ENCODE assay signal across 2 cellular contexts in the genomic region with DNA sequence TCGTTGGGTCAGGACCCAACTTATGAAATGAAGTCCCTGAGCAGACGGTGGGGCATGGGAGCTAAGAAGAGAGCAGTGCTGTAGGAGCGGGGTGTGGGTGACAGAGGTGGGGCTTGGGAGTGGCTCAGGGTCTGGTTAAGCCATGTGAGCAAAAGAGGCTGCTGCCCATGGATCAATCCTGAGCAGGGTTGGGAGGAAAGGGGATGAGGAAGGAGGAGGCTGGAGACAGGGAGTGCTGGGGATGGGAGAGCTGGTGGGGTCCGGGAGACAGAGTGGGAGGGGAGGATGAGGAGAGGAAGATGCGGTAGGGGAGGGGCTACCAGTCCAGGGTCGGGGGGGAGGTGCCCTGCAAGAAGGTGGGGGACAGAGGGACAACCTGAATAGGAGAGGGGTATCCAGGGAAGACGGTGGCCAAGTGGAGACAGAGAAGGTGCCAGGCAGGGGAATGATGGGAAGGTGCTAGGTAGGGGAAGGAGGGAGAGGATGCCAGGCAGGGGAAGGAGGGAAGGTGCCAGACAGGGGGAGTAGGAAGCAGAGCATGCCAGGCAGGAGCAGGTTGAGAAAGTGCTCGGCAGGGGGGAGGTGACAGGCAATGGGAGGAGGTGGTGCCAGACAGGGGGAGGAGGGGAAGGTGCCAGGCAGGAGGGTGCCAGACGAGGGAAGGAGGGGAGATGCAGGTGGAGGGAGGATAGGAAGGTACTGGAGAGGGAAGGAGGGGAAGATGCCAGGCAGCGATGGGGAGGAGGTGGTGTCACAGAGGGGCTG.
TF ChIP-seq lines count a peak whose summit lies in the region.

No MANE protein-coding gene starts in this region.

TF ChIP-seq in SK-N-SH, 30 proteins besides CTCF, POLR2A, EP300 and RAD21 (continued from another document):
- TF ChIP-seq, protein P1, sequence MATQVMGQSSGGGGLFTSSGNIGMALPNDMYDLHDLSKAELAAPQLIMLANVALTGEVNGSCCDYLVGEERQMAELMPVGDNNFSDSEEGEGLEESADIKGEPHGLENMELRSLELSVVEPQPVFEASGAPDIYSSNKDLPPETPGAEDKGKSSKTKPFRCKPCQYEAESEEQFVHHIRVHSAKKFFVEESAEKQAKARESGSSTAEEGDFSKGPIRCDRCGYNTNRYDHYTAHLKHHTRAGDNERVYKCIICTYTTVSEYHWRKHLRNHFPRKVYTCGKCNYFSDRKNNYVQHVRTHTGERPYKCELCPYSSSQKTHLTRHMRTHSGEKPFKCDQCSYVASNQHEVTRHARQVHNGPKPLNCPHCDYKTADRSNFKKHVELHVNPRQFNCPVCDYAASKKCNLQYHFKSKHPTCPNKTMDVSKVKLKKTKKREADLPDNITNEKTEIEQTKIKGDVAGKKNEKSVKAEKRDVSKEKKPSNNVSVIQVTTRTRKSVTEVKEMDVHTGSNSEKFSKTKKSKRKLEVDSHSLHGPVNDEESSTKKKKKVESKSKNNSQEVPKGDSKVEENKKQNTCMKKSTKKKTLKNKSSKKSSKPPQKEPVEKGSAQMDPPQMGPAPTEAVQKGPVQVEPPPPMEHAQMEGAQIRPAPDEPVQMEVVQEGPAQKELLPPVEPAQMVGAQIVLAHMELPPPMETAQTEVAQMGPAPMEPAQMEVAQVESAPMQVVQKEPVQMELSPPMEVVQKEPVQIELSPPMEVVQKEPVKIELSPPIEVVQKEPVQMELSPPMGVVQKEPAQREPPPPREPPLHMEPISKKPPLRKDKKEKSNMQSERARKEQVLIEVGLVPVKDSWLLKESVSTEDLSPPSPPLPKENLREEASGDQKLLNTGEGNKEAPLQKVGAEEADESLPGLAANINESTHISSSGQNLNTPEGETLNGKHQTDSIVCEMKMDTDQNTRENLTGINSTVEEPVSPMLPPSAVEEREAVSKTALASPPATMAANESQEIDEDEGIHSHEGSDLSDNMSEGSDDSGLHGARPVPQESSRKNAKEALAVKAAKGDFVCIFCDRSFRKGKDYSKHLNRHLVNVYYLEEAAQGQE (IDR thresholded peaks at IDR 0.05; ENCODE audit: low read depth, low read length), result no peak
- TF ChIP-seq, protein P2, sequence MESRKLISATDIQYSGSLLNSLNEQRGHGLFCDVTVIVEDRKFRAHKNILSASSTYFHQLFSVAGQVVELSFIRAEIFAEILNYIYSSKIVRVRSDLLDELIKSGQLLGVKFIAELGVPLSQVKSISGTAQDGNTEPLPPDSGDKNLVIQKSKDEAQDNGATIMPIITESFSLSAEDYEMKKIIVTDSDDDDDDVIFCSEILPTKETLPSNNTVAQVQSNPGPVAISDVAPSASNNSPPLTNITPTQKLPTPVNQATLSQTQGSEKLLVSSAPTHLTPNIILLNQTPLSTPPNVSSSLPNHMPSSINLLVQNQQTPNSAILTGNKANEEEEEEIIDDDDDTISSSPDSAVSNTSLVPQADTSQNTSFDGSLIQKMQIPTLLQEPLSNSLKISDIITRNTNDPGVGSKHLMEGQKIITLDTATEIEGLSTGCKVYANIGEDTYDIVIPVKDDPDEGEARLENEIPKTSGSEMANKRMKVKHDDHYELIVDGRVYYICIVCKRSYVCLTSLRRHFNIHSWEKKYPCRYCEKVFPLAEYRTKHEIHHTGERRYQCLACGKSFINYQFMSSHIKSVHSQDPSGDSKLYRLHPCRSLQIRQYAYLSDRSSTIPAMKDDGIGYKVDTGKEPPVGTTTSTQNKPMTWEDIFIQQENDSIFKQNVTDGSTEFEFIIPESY (IDR thresholded peaks at IDR 0.05; ENCODE audit: borderline replicate concordance, low read depth), result no peak

TF ChIP-seq in SK-N-SH treated with all-trans-retinoic acid at 6 μM for 48 hours, 23 proteins besides CTCF, POLR2A, EP300 and RAD21 (continued from another document):
- no peak for TF ChIP-seq CREB5 (CRISPR knock-in tag; IDR thresholded peaks at IDR 0.05; ENCODE audit: low read depth)
- TF ChIP-seq, protein P3, sequence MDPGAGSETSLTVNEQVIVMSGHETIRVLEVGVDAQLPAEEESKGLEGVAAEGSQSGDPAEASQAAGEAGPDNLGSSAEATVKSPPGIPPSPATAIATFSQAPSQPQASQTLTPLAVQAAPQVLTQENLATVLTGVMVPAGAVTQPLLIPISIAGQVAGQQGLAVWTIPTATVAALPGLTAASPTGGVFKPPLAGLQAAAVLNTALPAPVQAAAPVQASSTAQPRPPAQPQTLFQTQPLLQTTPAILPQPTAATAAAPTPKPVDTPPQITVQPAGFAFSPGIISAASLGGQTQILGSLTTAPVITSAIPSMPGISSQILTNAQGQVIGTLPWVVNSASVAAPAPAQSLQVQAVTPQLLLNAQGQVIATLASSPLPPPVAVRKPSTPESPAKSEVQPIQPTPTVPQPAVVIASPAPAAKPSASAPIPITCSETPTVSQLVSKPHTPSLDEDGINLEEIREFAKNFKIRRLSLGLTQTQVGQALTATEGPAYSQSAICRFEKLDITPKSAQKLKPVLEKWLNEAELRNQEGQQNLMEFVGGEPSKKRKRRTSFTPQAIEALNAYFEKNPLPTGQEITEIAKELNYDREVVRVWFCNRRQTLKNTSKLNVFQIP (CRISPR knock-in tag; IDR thresholded peaks at IDR 0.05; ENCODE audit: borderline replicate concordance, low read depth), result no peak
- no peak for TF ChIP-seq TCF4 (CRISPR knock-in tag; IDR thresholded peaks at IDR 0.05; ENCODE audit: borderline replicate concordance)
- no peak for TF ChIP-seq ARNTL (CRISPR knock-in tag; IDR thresholded peaks at IDR 0.05; ENCODE audit: borderline replicate concordance, low read depth)
- TF ChIP-seq RARB (CRISPR knock-in tag; IDR thresholded peaks at IDR 0.05), result no peak
- no peak for TF ChIP-seq ZNF70 (CRISPR knock-in tag; IDR thresholded peaks at IDR 0.05)
- TF ChIP-seq ESRRG (CRISPR knock-in tag; IDR thresholded peaks at IDR 0.05), result no peak
- no peak for TF ChIP-seq OSR1 (CRISPR knock-in tag; IDR thresholded peaks at IDR 0.05)
TF ChIP-seq in SK-N-SH treated with all-trans-retinoic acid at 6 μM for 48 hours: peak in this region for 0.
